In the genomic region with DNA sequence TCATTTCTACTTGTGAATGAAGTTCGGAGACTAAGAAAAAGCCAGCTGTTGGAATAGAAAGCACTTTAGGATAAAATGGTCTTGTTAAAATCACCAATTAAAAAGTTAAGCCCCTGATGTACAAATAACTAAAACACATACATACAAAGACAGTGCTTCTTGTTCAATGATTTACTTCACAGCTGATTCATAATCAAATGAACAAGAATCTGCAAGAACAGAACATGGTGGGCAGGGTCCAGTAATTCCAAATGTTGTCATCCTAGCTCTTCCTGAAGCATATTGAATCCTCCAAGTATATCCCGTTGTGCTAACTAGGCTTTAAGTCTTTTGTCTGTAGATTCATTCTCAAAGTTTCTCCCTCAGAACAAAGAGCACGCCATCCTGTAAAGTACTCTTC, we compare ENCODE assay signal across 19 cellular contexts.
"Had no signal": no experiment of that assay in that cellular context is flagged by ENCODE, and none has a peak within 500 bp of the region (broad histone marks: within the 10 kb centered on the region; RNA-seq: fewer than 3 reads in every experiment).

No MANE protein-coding gene starts in this region.

- H3K4me3 Mint-ChIP-seq: activated T-helper 17 cell treated with anti-CD3 and anti-CD28 coated beads, Interleukin-2, amount 50 U/mL, for 72 hours; natural killer cell had no signal

- DNase-seq: activated CD4-positive, alpha-beta T cell treated with anti-CD3 and anti-CD28 coated beads for 48 hours; activated CD4-positive, CD25-positive, alpha-beta regulatory T cell; activated naive CD4-positive, alpha-beta T cell treated with Interleukin-2 at 50 U/mL for 16 hours; cerebellar nuclear complex; cortex of kidney; heart left ventricle; kidney glomerular epithelial cell; left ventricle myocardium superior; mesendoderm; natural killer cell; pancreas; stimulated activated CD4-positive, alpha-beta T cell treated with anti-CD3 and anti-CD28 coated beads, Interleukin-12 subunit alpha, Interleukin-12 subunit beta, amount 100 ng/mL, for 4 hours; stimulated activated CD4-positive, alpha-beta T cell treated with anti-CD3 and anti-CD28 coated beads, Interleukin-1b, Interleukin-23, amount 100 ng/mL, for 48 hours; stimulated activated CD8-positive, alpha-beta memory T cell treated with anti-CD3 and anti-CD28 coated beads, Interleukin-4, amount 100 ng/mL, for 48 hours; stimulated activated naive CD4-positive, alpha-beta T cell treated with Interleukin-2 at 50 U/mL for 16 hours; T-helper 9 cell; thyroid gland had no signal

- H3K27me3 Mint-ChIP-seq: activated T-helper 17 cell treated with anti-CD3 and anti-CD28 coated beads, Interleukin-2, amount 50 U/mL, for 72 hours had no signal

- ATAC-seq: activated T-helper 17 cell treated with anti-CD3 and anti-CD28 coated beads, Interleukin-2, amount 50 U/mL, for 72 hours; gastroesophageal sphincter; heart left ventricle; left ventricle myocardium superior; natural killer cell; pancreas had no signal

- H3K4me1 Mint-ChIP-seq: activated T-helper 17 cell treated with anti-CD3 and anti-CD28 coated beads, Interleukin-2, amount 50 U/mL, for 72 hours; natural killer cell had no signal
